Comparison of ENCODE assay signal across 11 cellular contexts in the genomic region with DNA sequence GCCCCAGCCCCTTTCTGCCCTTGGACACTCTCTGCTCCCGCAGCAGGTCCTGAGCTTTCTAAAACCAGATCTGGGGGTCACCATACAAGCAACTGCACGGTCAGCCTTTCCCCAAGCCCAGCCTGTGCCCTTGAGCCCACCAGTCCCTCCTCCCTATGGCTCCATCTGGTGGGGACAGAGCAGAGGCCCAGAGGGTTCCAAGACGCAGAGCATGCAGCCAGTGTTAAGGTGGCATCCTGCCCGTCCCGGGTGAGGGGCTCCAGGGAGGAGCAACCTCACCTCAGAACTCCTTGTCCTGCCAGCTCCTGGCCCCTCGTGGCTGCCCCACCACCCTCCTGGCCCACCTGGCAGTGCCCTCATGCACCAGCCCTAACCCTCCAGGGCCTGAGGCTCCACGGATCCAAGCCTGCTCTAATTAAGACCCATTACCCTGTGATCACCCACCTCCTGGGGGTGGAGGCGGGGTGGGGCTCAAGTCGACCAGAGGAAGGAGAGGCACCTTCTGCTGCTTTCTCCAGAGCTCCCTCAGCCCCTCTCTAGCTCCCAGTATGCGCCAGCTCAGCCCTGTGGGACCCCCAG. TPM values are rescaled to one million over a fixed set of nuclear protein-coding genes. Genes with fewer than 3 reads are reported as not detected.
DNase-seq lines count a peak whose midpoint lies in the region; ATAC-seq and TF ChIP-seq lines count a peak whose summit lies in the region.
"Had no signal": no experiment of that assay in that cellular context is flagged by ENCODE, and none has a peak within 500 bp of the region (broad histone marks: within the 10 kb centered on the region; RNA-seq: fewer than 3 reads in every experiment).

No MANE protein-coding gene starts in this region.

- no peak overlapping the region for H3K4me3 Mint-ChIP-seq in activated naive CD8-positive, alpha-beta T cell treated with anti-CD3 and anti-CD28 coated beads, Interleukin-2, amount 50 U/mL, for 24 hours
- H3K4me3 Mint-ChIP-seq in activated naive CD8-positive, alpha-beta T cell treated with anti-CD3 and anti-CD28 coated beads for 36 hours = no peak overlapping the region

- in situ Hi-C loops in Panc1 (cut with HindIII; ENCODE audit: low pct_unique_long_range_greater_than_20kb, low sequenced_read_pairs) = no loop called here

- H2AFZ ChIP-seq in fibroblast of lung (ENCODE audit: low read length) = no peak overlapping the region

- H3K79me2 ChIP-seq in fibroblast of lung (ENCODE audit: control insufficient read depth, insufficient read depth, low read length) = no peaks in the 10 kb centered on the region

- peaks cover 5% of the 10 kb centered on the region for H3K27me3 Mint-ChIP-seq in activated naive CD8-positive, alpha-beta T cell treated with anti-CD3 and anti-CD28 coated beads, Interleukin-2, amount 50 U/mL, for 24 hours
- peaks cover 13% of the 10 kb centered on the region for H3K27me3 Mint-ChIP-seq in activated naive CD8-positive, alpha-beta T cell treated with anti-CD3 and anti-CD28 coated beads for 36 hours

- intact Hi-C loops in Panc1 (cut with micrococcal nuclease; ENCODE audit: unreplicated experiment) = no loop called here
- intact Hi-C loops in upper lobe of right lung (cut with DNase I) = no loop called here

- H3K36me3 ChIP-seq in Panc1 (ENCODE audit: control insufficient read depth, insufficient read depth, low read length) = no peaks in the 10 kb centered on the region
- no peaks in the 10 kb centered on the region for H3K36me3 ChIP-seq in fibroblast of lung (ENCODE audit: control insufficient read depth, insufficient read depth, low read length)
- H3K36me3 ChIP-seq in upper lobe of right lung = no peaks in the 10 kb centered on the region
- H3K36me3 ChIP-seq: heart left ventricle had no signal

- POLR2A ChIA-PET in Panc1 (lab: Charles Lee) = interaction anchor here (0.6 kb wide), 1 partner anchor 57 kb away, joined by 3 read pairs; no protein-coding TSS in a partner anchor

- CTCF ChIA-PET in Panc1 (lab: Charles Lee) = no interaction called here

- no peaks in the 10 kb centered on the region for H4K20me1 ChIP-seq in fibroblast of lung (ENCODE audit: control insufficient read depth, extremely low read depth, insufficient read depth, low read length)

- H3K27me3 ChIP-seq in Panc1 (ENCODE audit: control insufficient read depth, insufficient read depth, low read length) = no peaks in the 10 kb centered on the region
- H3K27me3 ChIP-seq in fibroblast of lung (ENCODE audit: control insufficient read depth, insufficient read depth, low read length) = peaks cover 3% of the 10 kb centered on the region
- peaks cover 40% of the 10 kb centered on the region for H3K27me3 ChIP-seq in upper lobe of right lung

- TF ChIP-seq CTCF in Panc1 (IDR thresholded peaks at IDR 0.05) (peak; percentile 60), fibroblast of lung (conservative IDR thresholded peaks at IDR 0.05 in 1 of 2, IDR thresholded peaks at IDR 0.05 in 1 of 2; ENCODE audit: low read depth in 1 of 2, low read length in 2 of 2) (peak; percentile 22 to 25), upper lobe of right lung (IDR thresholded peaks at IDR 0.05) (peak; percentile 6)

- BruUV-seq in Panc1 (replicated peaks; lab: Mats Ljungman, UMichigan) = no TSS peak

- no peaks in the 10 kb centered on the region for H3K9me3 Mint-ChIP-seq in activated naive CD8-positive, alpha-beta T cell treated with anti-CD3 and anti-CD28 coated beads, Interleukin-2, amount 50 U/mL, for 24 hours
- H3K9me3 Mint-ChIP-seq in activated naive CD8-positive, alpha-beta T cell treated with anti-CD3 and anti-CD28 coated beads for 36 hours = no peaks in the 10 kb centered on the region
- H3K9me3 Mint-ChIP-seq: activated naive CD4-positive, alpha-beta T cell treated with anti-CD3 and anti-CD28 coated beads, Interleukin-2, amount 50 U/mL, for 72 hours had no signal

- ATAC-seq in activated naive CD8-positive, alpha-beta T cell treated with anti-CD3 and anti-CD28 coated beads, Interleukin-2, amount 50 U/mL, for 24 hours = peak; percentile 38
- ATAC-seq in Panc1 (peak; percentile 78), upper lobe of right lung (peak; percentile 26), HG02610 (IDR thresholded peaks at IDR 0.05; ENCODE audit: unreplicated experiment) (no peak), left lobe of liver (no peak)

- H3K4me1 ChIP-seq in Panc1 (ENCODE audit: control insufficient read depth, insufficient read depth, low read length) (peaks cover 37% of the 10 kb centered on the region), fibroblast of lung (ENCODE audit: control insufficient read depth, extremely low read depth, insufficient read depth, low read length) (no peaks in the 10 kb centered on the region), upper lobe of right lung (no peaks in the 10 kb centered on the region)
- H3K4me1 ChIP-seq: heart left ventricle had no signal

- H3K4me1 Mint-ChIP-seq in activated naive CD8-positive, alpha-beta T cell treated with anti-CD3 and anti-CD28 coated beads, Interleukin-2, amount 50 U/mL, for 24 hours = no peaks in the 10 kb centered on the region
- H3K4me1 Mint-ChIP-seq in activated naive CD8-positive, alpha-beta T cell treated with anti-CD3 and anti-CD28 coated beads for 36 hours = no peaks in the 10 kb centered on the region

- H3K9ac ChIP-seq in fibroblast of lung (ENCODE audit: insufficient read depth, low read length) = no peak overlapping the region

- H3K36me3 Mint-ChIP-seq in activated naive CD8-positive, alpha-beta T cell treated with anti-CD3 and anti-CD28 coated beads, Interleukin-2, amount 50 U/mL, for 24 hours (ENCODE audit: low read depth) = no peaks in the 10 kb centered on the region
- H3K36me3 Mint-ChIP-seq in activated naive CD8-positive, alpha-beta T cell treated with anti-CD3 and anti-CD28 coated beads for 36 hours = no peaks in the 10 kb centered on the region
- H3K36me3 Mint-ChIP-seq: activated naive CD4-positive, alpha-beta T cell treated with anti-CD3 and anti-CD28 coated beads, Interleukin-2, amount 50 U/mL, for 72 hours had no signal

- DNase-seq in activated naive CD8-positive, alpha-beta T cell treated with anti-CD3 and anti-CD28 coated beads, Interleukin-2, amount 50 U/mL, for 24 hours = no peak
- DNase-seq in activated naive CD8-positive, alpha-beta T cell treated with anti-CD3 and anti-CD28 coated beads for 36 hours = no peak
- DNase-seq in Panc1 (ENCODE audit: low read depth, low spot score) = no peak
- DNase-seq in fibroblast of lung (ENCODE audit: low read depth in 2 of 2) = no peak
- DNase-seq in upper lobe of right lung = no peak
- DNase-seq in NCI-H2196 treated with DMSO at 0.1 percent for 48 hours (lab: John Stamatoyannopoulos, UW; ENCODE audit: unreplicated experiment) = no peak
- no peak for DNase-seq in left lobe of liver (ENCODE audit: low spot score)
- DNase-seq: COR-L47 had no signal

- H3K27ac Mint-ChIP-seq in activated naive CD8-positive, alpha-beta T cell treated with anti-CD3 and anti-CD28 coated beads, Interleukin-2, amount 50 U/mL, for 24 hours = no peak overlapping the region
- no peak overlapping the region for H3K27ac Mint-ChIP-seq in activated naive CD8-positive, alpha-beta T cell treated with anti-CD3 and anti-CD28 coated beads for 36 hours
- H3K27ac Mint-ChIP-seq: activated naive CD4-positive, alpha-beta T cell treated with anti-CD3 and anti-CD28 coated beads, Interleukin-2, amount 50 U/mL, for 72 hours had no signal

- H3K27ac ChIP-seq in Panc1 (ENCODE audit: low read length) = peak overlapping the region; percentile 76
- H3K27ac ChIP-seq in fibroblast of lung (ENCODE audit: insufficient read depth, low read length) = no peak overlapping the region
- no peak overlapping the region for H3K27ac ChIP-seq in upper lobe of right lung
- H3K27ac ChIP-seq: heart left ventricle had no signal

- H3K4me3 ChIP-seq in Panc1 (ENCODE audit: low read depth in 2 of 2, low read length in 2 of 2) = no peak overlapping the region
- H3K4me3 ChIP-seq in fibroblast of lung (replicated peaks in 1 of 4; ENCODE audit: control extremely low read depth in 1 of 4, insufficient read depth in 1 of 4, low read depth in 3 of 4, low read length in 4 of 4) = no peak overlapping the region
- no peak overlapping the region for H3K4me3 ChIP-seq in upper lobe of right lung
- H3K4me3 ChIP-seq: heart left ventricle had no signal

- H3K9me3 ChIP-seq in Panc1 (ENCODE audit: control insufficient read depth, insufficient read depth, low read depth, low read length) (no peaks in the 10 kb centered on the region), fibroblast of lung (ENCODE audit: control insufficient read depth, insufficient read depth, low read depth, low read length) (no peaks in the 10 kb centered on the region), upper lobe of right lung (no peaks in the 10 kb centered on the region)
- H3K9me3 ChIP-seq: heart left ventricle had no signal

- no peak overlapping the region for H3K4me2 ChIP-seq in fibroblast of lung (ENCODE audit: extremely low read depth, insufficient read depth, low read length)

RNA-seq across cellular contexts. Expression of a gene that starts 8.5 kb away (rescaled TPM):
- total RNA-seq in activated naive CD8-positive, alpha-beta T cell treated with anti-CD3 and anti-CD28 coated beads for 36 hours = under 1 TPM; 0.44 to 0.56 TPM
- total RNA-seq in Panc1 (2021; ENCODE audit: unreplicated experiment) = 62.9 TPM
- 72.6 TPM for polyA plus RNA-seq in Panc1 (2012; ENCODE audit: insufficient read length)
- under 0.01 TPM in 2 replicates for total RNA-seq in fibroblast of lung
- polyA plus RNA-seq in fibroblast of lung = 0.01 and 0.02 TPM in 2 replicates
- 0.03 TPM in 2 replicates for polyA plus RNA-seq in fibroblast of lung (2012)
- not detected in 2 replicates for polyA minus RNA-seq in fibroblast of lung (ENCODE audit: low replicate concordance)
- 0.23 TPM for total RNA-seq in upper lobe of right lung
- 0.08 TPM for total RNA-seq in left lobe of liver

RNA-seq across cellular contexts. Expression of a gene that starts 27.8 kb away (rescaled TPM):
- total RNA-seq in activated naive CD8-positive, alpha-beta T cell treated with anti-CD3 and anti-CD28 coated beads for 36 hours = 100 to 1,000 TPM; 481 to 486 TPM
- total RNA-seq in Panc1 (2021; ENCODE audit: unreplicated experiment) (309 TPM), fibroblast of lung (159 and 227 TPM in 2 replicates), upper lobe of right lung (308 TPM), left lobe of liver (109 TPM)
- polyA plus RNA-seq in Panc1 (2012; ENCODE audit: insufficient read length) = 319 TPM
- polyA plus RNA-seq in fibroblast of lung = 300 and 369 TPM in 2 replicates
- polyA plus RNA-seq in fibroblast of lung (2012) = 686 and 835 TPM in 2 replicates
- polyA minus RNA-seq in fibroblast of lung (ENCODE audit: low replicate concordance) = 2.9 and 3.7 TPM in 2 replicates

RNA-seq across cellular contexts. Expression of a gene that starts 34.3 kb away (rescaled TPM):
- total RNA-seq in activated naive CD8-positive, alpha-beta T cell treated with anti-CD3 and anti-CD28 coated beads for 36 hours = 1 to 10 TPM; 5.0 to 6.2 TPM
- total RNA-seq in Panc1 (2021; ENCODE audit: unreplicated experiment) = 115 TPM
- polyA plus RNA-seq in Panc1 (2012; ENCODE audit: insufficient read length) = 84.5 TPM
- 9.2 and 17.2 TPM in 2 replicates for total RNA-seq in fibroblast of lung
- 2.0 and 2.6 TPM in 2 replicates for polyA plus RNA-seq in fibroblast of lung
- polyA plus RNA-seq in fibroblast of lung (2012) = 0.90 and 1.6 TPM in 2 replicates
- polyA minus RNA-seq in fibroblast of lung (ENCODE audit: low replicate concordance) = 4.7 and 12.2 TPM in 2 replicates
- 12.7 TPM for total RNA-seq in upper lobe of right lung
- total RNA-seq in left lobe of liver = 17.7 TPM

Comparison
In these comparisons a context has a peak if more than half of its experiments do, and no peak if none do; other contexts are left out.
1. ATAC-seq: peak in activated naive CD8-positive, alpha-beta T cell treated with anti-CD3 and anti-CD28 coated beads, Interleukin-2, amount 50 U/mL, for 24 hours (single experiment), Panc1 (single experiment) and upper lobe of right lung (single experiment); none in HG02610 (single experiment) and left lobe of liver (single experiment).
2. CTCF ChIP-seq: peak in every context shown above with its lines; median percentile 60 in Panc1; 24 in fibroblast of lung; 6 in upper lobe of right lung.
3. RNA of a gene that starts 8.5 kb away (total RNA-seq): 62.9 TPM in Panc1 (single experiment); 0.44 to 0.56 TPM in activated naive CD8-positive, alpha-beta T cell treated with anti-CD3 and anti-CD28 coated beads for 36 hours, 0.23 TPM in upper lobe of right lung (single experiment), 0.08 TPM in left lobe of liver (single experiment) and under 0.01 TPM in fibroblast of lung; every median in the first group is over 10 times any median in the second.